ENCODE assay signal across 9 cellular contexts in the genomic region with DNA sequence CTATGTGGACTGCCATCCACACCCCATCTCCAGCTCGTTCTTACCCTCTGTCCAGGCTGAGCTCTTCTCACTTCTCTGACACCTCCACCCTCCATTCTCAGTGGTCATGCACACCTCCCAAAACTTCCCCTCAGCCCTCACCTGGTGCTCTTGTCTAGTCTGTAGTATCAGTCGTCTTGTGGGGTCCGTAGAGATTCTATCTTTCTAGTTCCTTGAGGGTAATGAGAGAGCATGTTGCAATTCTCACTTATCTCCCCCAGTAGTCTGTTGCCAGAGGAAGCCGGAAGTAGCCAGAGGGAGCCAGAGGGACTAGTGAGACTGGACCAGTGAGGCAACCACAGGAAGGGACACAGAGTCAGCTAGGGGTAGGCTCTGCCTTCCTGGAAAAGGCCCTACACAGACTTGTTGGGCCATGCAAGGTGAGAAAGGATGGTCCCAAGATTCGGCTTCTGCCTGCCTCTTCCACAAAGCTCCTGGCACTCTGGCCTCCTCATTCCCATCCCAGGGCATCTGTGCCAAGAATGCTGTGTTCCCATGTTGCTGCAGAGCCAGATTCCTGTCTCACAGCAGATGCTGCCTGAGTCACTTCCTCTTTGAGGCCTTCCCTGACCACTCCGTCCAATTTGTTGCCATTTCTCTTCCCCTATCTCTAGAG. TPM values are rescaled to one million over a fixed set of nuclear protein-coding genes. Genes with fewer than 3 reads are reported as not detected.
A peak's percentile ranks its signal among the peaks of the same experiment; 100 is the strongest.
DNase-seq lines count a peak whose midpoint lies in the region; ATAC-seq and TF ChIP-seq lines count a peak whose summit lies in the region.
"Had no signal": no experiment of that assay in that cellular context is flagged by ENCODE, and none has a peak within 500 bp of the region (broad histone marks: within the 10 kb centered on the region; RNA-seq: fewer than 3 reads in every experiment).

No MANE protein-coding gene starts in this region.

- DNase-seq in DMS53 treated with DMSO at 0.1 percent for 48 hours (lab: John Stamatoyannopoulos, UW; ENCODE audit: unreplicated experiment): peak; percentile 24
- DNase-seq in MV-4-11 (lab: John Stamatoyannopoulos, UW): peak; percentile 90
- DNase-seq in cerebellar cortex (ENCODE audit: low spot score): peak; percentile 96
- peak in 1 of 9 donors; percentile 16 for DNase-seq in naive thymus-derived CD4-positive, alpha-beta T cell
- DNase-seq in ovary: no peak
- no peak for DNase-seq in NCI-H187 (lab: John Stamatoyannopoulos, UW)
- DNase-seq in mesothelial cell of epicardium (ENCODE audit: low spot score in 2 of 2, unreplicated experiment in 2 of 2): no peak
- DNase-seq: activated T-cell treated with anti-CD3 and anti-CD28 coated beads for 4 hours had no signal

- H3K36me3 ChIP-seq in naive thymus-derived CD4-positive, alpha-beta T cell (ENCODE audit: control insufficient read depth in 2 of 3, insufficient read depth in 3 of 3, low read length in 3 of 3): no peaks in the 10 kb centered on the region
- H3K36me3 ChIP-seq in ovary: no peaks in the 10 kb centered on the region

- no peaks in the 10 kb centered on the region for H3K27me3 ChIP-seq in naive thymus-derived CD4-positive, alpha-beta T cell (ENCODE audit: control insufficient read depth in 2 of 2, insufficient read depth in 2 of 2, low read length in 2 of 2)
- no peaks in the 10 kb centered on the region for H3K27me3 ChIP-seq in ovary

- peaks cover 0 to 13% (median 1%) of the 10 kb centered on the region in 7 donors for H3K4me1 Mint-ChIP-seq in naive thymus-derived CD4-positive, alpha-beta T cell
- H3K4me1 Mint-ChIP-seq in mesothelial cell of epicardium: peaks cover 10% of the 10 kb centered on the region

- no peak overlapping the region for H3K4me3 ChIP-seq in naive thymus-derived CD4-positive, alpha-beta T cell (ENCODE audit: low read length)
- no peak overlapping the region for H3K4me3 ChIP-seq in ovary

- peaks cover 0 to 4% (median 0%) of the 10 kb centered on the region in 5 donors for H3K36me3 Mint-ChIP-seq in naive thymus-derived CD4-positive, alpha-beta T cell
- no peaks in the 10 kb centered on the region for H3K36me3 Mint-ChIP-seq in mesothelial cell of epicardium

- TF ChIP-seq EP300 in ovary (IDR thresholded peaks at IDR 0.05): no peak

- POLR2A ChIA-PET in naive thymus-derived CD4-positive, alpha-beta T cell (lab: Charles Lee): no interaction called here

- peaks cover 0 to 5% (median 0%) of the 10 kb centered on the region in 11 donors for H3K9me3 Mint-ChIP-seq in naive thymus-derived CD4-positive, alpha-beta T cell
- H3K9me3 Mint-ChIP-seq in mesothelial cell of epicardium: peaks cover 7% of the 10 kb centered on the region

- H3K27me3 Mint-ChIP-seq in naive thymus-derived CD4-positive, alpha-beta T cell: peaks cover 0 to 27% (median 0%) of the 10 kb centered on the region in 5 donors
- H3K27me3 Mint-ChIP-seq in mesothelial cell of epicardium (ENCODE audit: low read depth): peaks cover 6% of the 10 kb centered on the region

- no peaks in the 10 kb centered on the region for H3K4me1 ChIP-seq in naive thymus-derived CD4-positive, alpha-beta T cell (ENCODE audit: control insufficient read depth in 2 of 2, insufficient read depth in 2 of 2, low read length in 2 of 2)
- peaks cover 2% of the 10 kb centered on the region for H3K4me1 ChIP-seq in ovary (ENCODE audit: insufficient read depth)

- H3K27ac Mint-ChIP-seq in naive thymus-derived CD4-positive, alpha-beta T cell: no peak overlapping the region
- no peak overlapping the region for H3K27ac Mint-ChIP-seq in mesothelial cell of epicardium

- peak; percentile 73 for ATAC-seq in naive thymus-derived CD4-positive, alpha-beta T cell
- no peak for ATAC-seq in GM21737 (IDR thresholded peaks at IDR 0.05; ENCODE audit: unreplicated experiment)

- 59 to 67% (median 62%) methylated on average over 6 of the region's 6 CpGs for WGBS in ovary, 3 donors

- TF ChIP-seq POLR2A in ovary (IDR thresholded peaks at IDR 0.05): no peak

- TF ChIP-seq CTCF in ovary (IDR thresholded peaks at IDR 0.05) (no peak), mesothelial cell of epicardium (IDR thresholded peaks at IDR 0.05; ENCODE audit: unreplicated experiment) (no peak)

- H3K9me3 ChIP-seq in naive thymus-derived CD4-positive, alpha-beta T cell (ENCODE audit: control insufficient read depth in 2 of 3, low read length in 3 of 3): no peaks in the 10 kb centered on the region
- no peaks in the 10 kb centered on the region for H3K9me3 ChIP-seq in ovary

- no peak overlapping the region for H3K27ac ChIP-seq in naive thymus-derived CD4-positive, alpha-beta T cell (ENCODE audit: low read depth, low read length)
- H3K27ac ChIP-seq in ovary: no peak overlapping the region

- no peak overlapping the region for H3K4me3 Mint-ChIP-seq in naive thymus-derived CD4-positive, alpha-beta T cell
- H3K4me3 Mint-ChIP-seq in mesothelial cell of epicardium: no peak overlapping the region

- intact Hi-C loops in naive thymus-derived CD4-positive, alpha-beta T cell (cut with micrococcal nuclease): no loop called here
- intact Hi-C loops in ovary (cut with DNase I): no loop called here

- CTCF ChIA-PET in naive thymus-derived CD4-positive, alpha-beta T cell (lab: Charles Lee): no interaction called here

RNA-seq across cellular contexts. Expression of gene DUSP5, which starts 50.6 kb away (rescaled TPM):
- total RNA-seq in naive thymus-derived CD4-positive, alpha-beta T cell: 10 to 100 TPM in 3 of 5 experiments, under 1 TPM in 2; 0.38 to 57.2 (median 35.7) TPM
- under 1 TPM; 0.17 to 0.23 TPM for polyA plus RNA-seq in naive thymus-derived CD4-positive, alpha-beta T cell
- total RNA-seq in ovary: 10 to 100 TPM in 3 of 7 donors, 1 to 10 TPM in 4; 2.5 to 21.6 (median 6.2) TPM
- polyA plus RNA-seq in ovary: 10 to 100 TPM in 1 of 2 donors, 1 to 10 TPM in 1; 5.4 to 11.2 TPM
- total RNA-seq in mesothelial cell of epicardium: 14.8 to 16.0 TPM (median 16.0 TPM) in 3 replicates

Comparison
In these comparisons a context has a peak if more than half of its experiments do, and no peak if none do; other contexts are left out.
1. DNase-seq: peak in DMS53 treated with DMSO at 0.1 percent for 48 hours (single experiment), MV-4-11 (single experiment) and cerebellar cortex (single experiment); none in ovary (0 of 5), NCI-H187 (0 of 2) and mesothelial cell of epicardium (0 of 2).